In genomic region chr3:53192608-53193007, GRCh38 we compare ENCODE assay signal across 12 cellular contexts. TPM values are rescaled to one million over a fixed set of nuclear protein-coding genes. Genes with fewer than 3 reads are reported as not detected.
DNase-seq lines count a peak whose midpoint lies in the region; ATAC-seq and TF ChIP-seq lines count a peak whose summit lies in the region.
"Had no signal": no experiment of that assay in that cellular context is flagged by ENCODE, and none has a peak within 500 bp of the region (broad histone marks: within the 10 kb centered on the region; RNA-seq: fewer than 3 reads in every experiment).

No MANE protein-coding gene starts in this region.

- H3K4me3 Mint-ChIP-seq in natural killer cell = peak overlapping the region; percentile 65
- H3K4me3 Mint-ChIP-seq: T-helper 1 cell treated with Interleukin-12 subunit alpha and Interleukin-12 subunit beta and Interleukin-4 antibody, amounts not matched to agents 30 μg/mL and 1 μg/mL, for 36 hours had no signal

- H3K27me3 Mint-ChIP-seq in natural killer cell (ENCODE audit: low read depth in 2 of 2) = peaks cover 0 to 3% of the 10 kb centered on the region in 2 donors

- DNase-seq in natural killer cell (no peak), LoVo (ENCODE audit: low spot score) (no peak), OCI-M2 (lab: John Stamatoyannopoulos, UW; ENCODE audit: unreplicated experiment) (no peak)
- DNase-seq: effector memory CD4-positive, alpha-beta T cell; NCI-H524; nucleus accumbens had no signal

- no peak for TF ChIP-seq CTCF in natural killer cell (IDR thresholded peaks at IDR 0.05)

- peaks cover 15 to 28% of the 10 kb centered on the region in 2 donors for H3K4me1 Mint-ChIP-seq in natural killer cell

- intact Hi-C loops in natural killer cell (cut with micrococcal nuclease) = no loop called here

- H3K9me3 Mint-ChIP-seq in natural killer cell = no peaks in the 10 kb centered on the region
- H3K9me3 Mint-ChIP-seq: T-helper 1 cell treated with Interleukin-12 subunit alpha and Interleukin-12 subunit beta and Interleukin-4 antibody, amounts not matched to agents 30 μg/mL and 1 μg/mL, for 36 hours had no signal

- peak overlapping the region; percentile 81 to 91 for H3K27ac Mint-ChIP-seq in natural killer cell
- H3K27ac Mint-ChIP-seq: T-helper 1 cell treated with Interleukin-12 subunit alpha and Interleukin-12 subunit beta and Interleukin-4 antibody, amounts not matched to agents 30 μg/mL and 1 μg/mL, for 36 hours had no signal

- H3K36me3 Mint-ChIP-seq in natural killer cell = peaks cover 7% of the 10 kb centered on the region

- ATAC-seq in GM18520 (IDR thresholded peaks at IDR 0.05; ENCODE audit: unreplicated experiment) = peak; percentile 28
- ATAC-seq in GM21576 (IDR thresholded peaks at IDR 0.05; ENCODE audit: unreplicated experiment) = peak; percentile 60
- ATAC-seq in HG03575 (IDR thresholded peaks at IDR 0.05; ENCODE audit: extremely low read depth, insufficient number of reproducible peaks, low FRiP score, unreplicated experiment) = peak; percentile 34
- ATAC-seq in natural killer cell = peak in 1 of 3 donors; percentile 28
- ATAC-seq in activated CD4-positive, CD25-positive, alpha-beta regulatory T cell treated with anti-CD3 and anti-CD28 coated beads, Interleukin-2, amount 50 U/mL, for 24 hours = no peak
- ATAC-seq in GM18502 (IDR thresholded peaks at IDR 0.05; ENCODE audit: poor library complexity, unreplicated experiment) = no peak

RNA-seq across cellular contexts. Expression of gene PRKCD, which starts 31.6 kb away (rescaled TPM):
- total RNA-seq in natural killer cell = 10 to 100 TPM; 31.7 to 60.0 (median 36.3) TPM

Comparison
In these comparisons a context has a peak if more than half of its experiments do, and no peak if none do; other contexts are left out.
1. ATAC-seq: peak in GM18520 (single experiment), GM21576 (single experiment) and HG03575 (single experiment); none in activated CD4-positive, CD25-positive, alpha-beta regulatory T cell treated with anti-CD3 and anti-CD28 coated beads, Interleukin-2, amount 50 U/mL, for 24 hours (0 of 2) and GM18502 (single experiment).